27 cellular contexts compared by ENCODE assay signal in genomic region chr4:110787781-110788180, GRCh38.
"Had no signal": no experiment of that assay in that cellular context is flagged by ENCODE, and none has a peak within 500 bp of the region (broad histone marks: within the 10 kb centered on the region; RNA-seq: fewer than 3 reads in every experiment).

No MANE protein-coding gene starts in this region.

- DNase-seq: activated CD4-positive, alpha-beta memory T cell treated with anti-CD3 and anti-CD28 coated beads, Interleukin-2, amount 10 ng/mL, durations not matched to agents 7 days and 5 days; activated CD4-positive, alpha-beta T cell treated with anti-CD3 and anti-CD28 coated beads for 1 hour; activated CD4-positive, alpha-beta T cell treated with anti-CD3 and anti-CD28 coated beads, Interleukin-2, amount 10 ng/mL, durations not matched to agents 7 days and 5 days; activated CD8-positive, alpha-beta memory T cell treated with anti-CD3 and anti-CD28 coated beads, Interleukin-2, amount 50 U/mL, for 48 hours; activated naive CD8-positive, alpha-beta T cell treated with anti-CD3 and anti-CD28 coated beads, Interleukin-2, amount 50 U/mL, for 24 hours; activated T-cell treated with anti-CD3 and anti-CD28 coated beads, Interleukin-2, amount 50 U/mL, for 4 hours; amygdala; central memory CD4-positive, alpha-beta T cell; endodermal cell; foreskin melanocyte; left ventricle myocardium inferior; mesendoderm; natural killer cell; occipital lobe; stimulated activated CD4-positive, alpha-beta T cell treated with anti-CD3 and anti-CD28 coated beads, Interleukin-12 subunit alpha, Interleukin-12 subunit beta, amount 100 ng/mL, for 4 hours; stimulated activated CD4-positive, alpha-beta T cell treated with anti-CD3 and anti-CD28 coated beads, Interleukin-4, amount 100 ng/mL, for 1 hour; stimulated activated naive CD8-positive, alpha-beta T cell treated with anti-CD3 and anti-CD28 coated beads, Interleukin-15, Interleukin-2, amounts not matched to agents 100 U/mL and 50 U/mL, for 24 hours; T-helper 2 cell had no signal

- H3K36me3 Mint-ChIP-seq: activated naive CD4-positive, alpha-beta T cell treated with anti-CD3 and anti-CD28 coated beads, Interleukin-2, amount 50 U/mL, for 24 hours; natural killer cell; neural progenitor cell; WTC11 had no signal

- H3K4me1 Mint-ChIP-seq: activated CD4-positive, alpha-beta memory T cell treated with anti-CD3 and anti-CD28 coated beads, Interleukin-2, amount 10 ng/mL, durations not matched to agents 7 days and 5 days; activated CD4-positive, alpha-beta T cell treated with anti-CD3 and anti-CD28 coated beads, Interleukin-2, amount 10 ng/mL, durations not matched to agents 7 days and 5 days; activated naive CD4-positive, alpha-beta T cell treated with anti-CD3 and anti-CD28 coated beads, Interleukin-2, amount 50 U/mL, for 24 hours; activated naive CD8-positive, alpha-beta T cell treated with anti-CD3 and anti-CD28 coated beads, Interleukin-2, amount 50 U/mL, for 24 hours; natural killer cell had no signal

- H3K36me3 ChIP-seq: breast epithelium, left ventricle myocardium inferior, neural progenitor cell, right atrium auricular region, thoracic aorta had no signal

- H3K27me3 Mint-ChIP-seq: activated CD4-positive, alpha-beta memory T cell treated with anti-CD3 and anti-CD28 coated beads, Interleukin-2, amount 10 ng/mL, durations not matched to agents 7 days and 5 days; activated CD4-positive, alpha-beta T cell treated with anti-CD3 and anti-CD28 coated beads, Interleukin-2, amount 10 ng/mL, durations not matched to agents 7 days and 5 days had no signal

- H3K9me3 Mint-ChIP-seq: activated CD4-positive, alpha-beta memory T cell treated with anti-CD3 and anti-CD28 coated beads, Interleukin-2, amount 10 ng/mL, durations not matched to agents 7 days and 5 days; activated CD4-positive, alpha-beta T cell treated with anti-CD3 and anti-CD28 coated beads, Interleukin-2, amount 10 ng/mL, durations not matched to agents 7 days and 5 days; activated naive CD8-positive, alpha-beta T cell treated with anti-CD3 and anti-CD28 coated beads, Interleukin-2, amount 50 U/mL, for 24 hours; activated T-cell treated with anti-CD3 and anti-CD28 coated beads, Interleukin-2, amount 50 U/mL, for 4 hours; activated T-helper 2 cell treated with anti-CD3 and anti-CD28 coated beads, Interferon-gamma antibody, Interleukin-2, Interleukin-4, amounts not matched to agents 10 μg/mL and 5 μg/mL and 100 μg/mL, durations not matched to agents 14 hours and 24 hours and 36 hours; endodermal cell; neural progenitor cell; WTC11 had no signal

- H3K4me3 ChIP-seq: breast epithelium, left ventricle myocardium inferior, lung, neural progenitor cell, right atrium auricular region, thoracic aorta had no signal

- H3K4me3 Mint-ChIP-seq: activated CD4-positive, alpha-beta memory T cell treated with anti-CD3 and anti-CD28 coated beads, Interleukin-2, amount 10 ng/mL, durations not matched to agents 7 days and 5 days; activated CD4-positive, alpha-beta T cell treated with anti-CD3 and anti-CD28 coated beads, Interleukin-2, amount 10 ng/mL, durations not matched to agents 7 days and 5 days; activated naive CD4-positive, alpha-beta T cell treated with anti-CD3 and anti-CD28 coated beads, Interleukin-2, amount 50 U/mL, for 24 hours; activated naive CD8-positive, alpha-beta T cell treated with anti-CD3 and anti-CD28 coated beads, Interleukin-2, amount 50 U/mL, for 24 hours; activated T-cell treated with anti-CD3 and anti-CD28 coated beads, Interleukin-2, amount 50 U/mL, for 4 hours; endodermal cell; natural killer cell; neural progenitor cell; WTC11 had no signal

- H2AFZ ChIP-seq: neural progenitor cell had no signal

- ATAC-seq: activated naive CD8-positive, alpha-beta T cell treated with anti-CD3 and anti-CD28 coated beads, Interleukin-2, amount 50 U/mL, for 24 hours; activated T-cell treated with anti-CD3 and anti-CD28 coated beads, Interleukin-2, amount 50 U/mL, for 4 hours; esophagus mucosa; natural killer cell; stimulated activated naive CD8-positive, alpha-beta T cell treated with anti-CD3 and anti-CD28 coated beads, Interleukin-15, Interleukin-2, amounts not matched to agents 100 U/mL and 50 U/mL, for 24 hours; WTC11 had no signal

- H3K27ac Mint-ChIP-seq: activated CD4-positive, alpha-beta memory T cell treated with anti-CD3 and anti-CD28 coated beads, Interleukin-2, amount 10 ng/mL, durations not matched to agents 7 days and 5 days; activated CD4-positive, alpha-beta T cell treated with anti-CD3 and anti-CD28 coated beads, Interleukin-2, amount 10 ng/mL, durations not matched to agents 7 days and 5 days; activated naive CD4-positive, alpha-beta T cell treated with anti-CD3 and anti-CD28 coated beads, Interleukin-2, amount 50 U/mL, for 24 hours; activated naive CD8-positive, alpha-beta T cell treated with anti-CD3 and anti-CD28 coated beads, Interleukin-2, amount 50 U/mL, for 24 hours; activated T-helper 2 cell treated with anti-CD3 and anti-CD28 coated beads, Interferon-gamma antibody, Interleukin-2, Interleukin-4, amounts not matched to agents 10 μg/mL and 5 μg/mL and 100 μg/mL, durations not matched to agents 14 hours and 24 hours and 36 hours; endodermal cell; natural killer cell; neural progenitor cell; WTC11 had no signal

- H3K4me2 ChIP-seq: neural progenitor cell had no signal

- H3K9ac ChIP-seq: neural progenitor cell had no signal

- H3K27me3 ChIP-seq: breast epithelium, neural progenitor cell, right atrium auricular region had no signal

- H3K4me1 ChIP-seq: breast epithelium, left ventricle myocardium inferior, right atrium auricular region had no signal

- H3K9me3 ChIP-seq: breast epithelium, left ventricle myocardium inferior, right atrium auricular region, thoracic aorta had no signal

- H3K27ac ChIP-seq: breast epithelium, left ventricle myocardium inferior, neural progenitor cell, right atrium auricular region, thoracic aorta had no signal
